In the genomic region with DNA sequence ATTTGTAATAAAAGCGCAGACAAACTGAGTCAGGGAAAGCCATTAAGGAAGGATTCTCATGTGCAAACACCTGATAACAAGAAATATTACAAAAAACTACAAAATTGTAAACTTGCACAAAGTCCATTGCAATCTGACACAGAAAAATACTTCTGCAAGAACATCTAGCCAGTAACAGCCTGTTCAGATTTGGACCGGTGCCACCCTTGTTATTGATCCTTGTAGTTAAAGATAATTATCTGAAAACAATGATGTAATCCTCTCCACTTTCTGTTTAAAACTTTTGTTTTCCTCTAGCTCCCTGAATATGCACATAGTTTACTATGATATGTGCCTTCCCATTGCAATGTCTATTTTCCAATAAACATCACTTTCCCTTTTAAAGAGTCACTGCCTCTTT, we compare ENCODE assay signal across 1 cellular context.
TF ChIP-seq lines count a peak whose summit lies in the region.

No MANE protein-coding gene starts in this region.

TF ChIP-seq in SK-N-SH, 30 proteins besides CTCF, POLR2A, EP300 and RAD21 (continued from another document):
- TF ChIP-seq, protein P1, sequence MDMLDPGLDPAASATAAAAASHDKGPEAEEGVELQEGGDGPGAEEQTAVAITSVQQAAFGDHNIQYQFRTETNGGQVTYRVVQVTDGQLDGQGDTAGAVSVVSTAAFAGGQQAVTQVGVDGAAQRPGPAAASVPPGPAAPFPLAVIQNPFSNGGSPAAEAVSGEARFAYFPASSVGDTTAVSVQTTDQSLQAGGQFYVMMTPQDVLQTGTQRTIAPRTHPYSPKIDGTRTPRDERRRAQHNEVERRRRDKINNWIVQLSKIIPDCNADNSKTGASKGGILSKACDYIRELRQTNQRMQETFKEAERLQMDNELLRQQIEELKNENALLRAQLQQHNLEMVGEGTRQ (IDR thresholded peaks at IDR 0.05; ENCODE audit: borderline replicate concordance, low read depth, low read length): no peak
- TF ChIP-seq POLR2AphosphoS5 (IDR thresholded peaks at IDR 0.05; ENCODE audit: low read depth, low read length) (no peak), FOXM1 (IDR thresholded peaks at IDR 0.05; ENCODE audit: low read depth) (no peak), SMC3 (IDR thresholded peaks at IDR 0.05; ENCODE audit: low read depth, low read length) (no peak), RXRA (IDR thresholded peaks at IDR 0.05; ENCODE audit: borderline replicate concordance, low read depth) (no peak), RFX5 (IDR thresholded peaks at IDR 0.05; ENCODE audit: low read length) (no peak), ELF1 (IDR thresholded peaks at IDR 0.05) (no peak)
- TF ChIP-seq, protein P2, sequence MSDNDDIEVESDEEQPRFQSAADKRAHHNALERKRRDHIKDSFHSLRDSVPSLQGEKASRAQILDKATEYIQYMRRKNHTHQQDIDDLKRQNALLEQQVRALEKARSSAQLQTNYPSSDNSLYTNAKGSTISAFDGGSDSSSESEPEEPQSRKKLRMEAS (IDR thresholded peaks at IDR 0.05; ENCODE audit: low read depth): no peak
- TF ChIP-seq, protein P3, sequence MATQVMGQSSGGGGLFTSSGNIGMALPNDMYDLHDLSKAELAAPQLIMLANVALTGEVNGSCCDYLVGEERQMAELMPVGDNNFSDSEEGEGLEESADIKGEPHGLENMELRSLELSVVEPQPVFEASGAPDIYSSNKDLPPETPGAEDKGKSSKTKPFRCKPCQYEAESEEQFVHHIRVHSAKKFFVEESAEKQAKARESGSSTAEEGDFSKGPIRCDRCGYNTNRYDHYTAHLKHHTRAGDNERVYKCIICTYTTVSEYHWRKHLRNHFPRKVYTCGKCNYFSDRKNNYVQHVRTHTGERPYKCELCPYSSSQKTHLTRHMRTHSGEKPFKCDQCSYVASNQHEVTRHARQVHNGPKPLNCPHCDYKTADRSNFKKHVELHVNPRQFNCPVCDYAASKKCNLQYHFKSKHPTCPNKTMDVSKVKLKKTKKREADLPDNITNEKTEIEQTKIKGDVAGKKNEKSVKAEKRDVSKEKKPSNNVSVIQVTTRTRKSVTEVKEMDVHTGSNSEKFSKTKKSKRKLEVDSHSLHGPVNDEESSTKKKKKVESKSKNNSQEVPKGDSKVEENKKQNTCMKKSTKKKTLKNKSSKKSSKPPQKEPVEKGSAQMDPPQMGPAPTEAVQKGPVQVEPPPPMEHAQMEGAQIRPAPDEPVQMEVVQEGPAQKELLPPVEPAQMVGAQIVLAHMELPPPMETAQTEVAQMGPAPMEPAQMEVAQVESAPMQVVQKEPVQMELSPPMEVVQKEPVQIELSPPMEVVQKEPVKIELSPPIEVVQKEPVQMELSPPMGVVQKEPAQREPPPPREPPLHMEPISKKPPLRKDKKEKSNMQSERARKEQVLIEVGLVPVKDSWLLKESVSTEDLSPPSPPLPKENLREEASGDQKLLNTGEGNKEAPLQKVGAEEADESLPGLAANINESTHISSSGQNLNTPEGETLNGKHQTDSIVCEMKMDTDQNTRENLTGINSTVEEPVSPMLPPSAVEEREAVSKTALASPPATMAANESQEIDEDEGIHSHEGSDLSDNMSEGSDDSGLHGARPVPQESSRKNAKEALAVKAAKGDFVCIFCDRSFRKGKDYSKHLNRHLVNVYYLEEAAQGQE (IDR thresholded peaks at IDR 0.05; ENCODE audit: low read depth, low read length): no peak
